1 cellular context compared by ENCODE assay signal in the genomic region with DNA sequence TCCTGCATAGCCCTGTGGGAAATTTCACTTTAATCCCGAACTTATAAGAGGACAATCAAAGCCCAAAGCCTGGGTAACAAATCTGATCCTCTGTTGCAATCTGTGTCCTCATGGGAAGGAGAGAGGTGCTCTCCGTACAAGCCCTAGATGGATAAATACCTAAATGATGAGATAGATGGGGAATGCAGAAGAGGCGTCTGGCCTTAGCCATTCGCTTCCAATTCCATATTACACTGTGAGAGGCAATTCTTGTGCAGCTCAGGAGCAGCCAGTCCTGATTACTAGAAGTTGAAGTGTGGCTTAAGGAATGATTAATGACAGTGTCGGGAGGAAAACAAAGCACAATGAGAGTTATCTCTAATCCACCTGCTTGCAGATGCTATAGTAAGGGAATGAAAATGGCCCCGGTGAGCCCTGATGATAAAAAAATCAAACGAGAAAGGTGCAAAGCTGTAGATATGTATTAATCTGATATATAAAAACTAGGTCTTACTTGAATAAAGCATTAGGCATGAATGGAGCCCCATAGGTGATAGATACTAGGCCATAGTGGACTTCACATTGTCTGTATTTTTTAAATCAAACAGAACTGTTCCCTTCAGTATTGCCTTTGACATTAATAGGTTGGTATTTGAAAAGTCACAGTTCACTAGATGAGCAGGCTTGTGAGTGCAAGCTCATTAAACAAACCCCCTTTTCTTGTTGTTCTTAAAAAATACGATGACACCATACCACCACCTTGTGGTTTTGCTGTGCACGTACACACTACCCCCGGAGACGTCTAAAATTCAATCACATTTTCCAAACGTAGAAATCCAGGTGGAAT.
TF ChIP-seq lines count a peak whose summit lies in the region.

No MANE protein-coding gene starts in this region.

TF ChIP-seq in SK-N-SH, 30 proteins besides CTCF, POLR2A, EP300 and RAD21 (continued from another document):
- TF ChIP-seq, protein P1, sequence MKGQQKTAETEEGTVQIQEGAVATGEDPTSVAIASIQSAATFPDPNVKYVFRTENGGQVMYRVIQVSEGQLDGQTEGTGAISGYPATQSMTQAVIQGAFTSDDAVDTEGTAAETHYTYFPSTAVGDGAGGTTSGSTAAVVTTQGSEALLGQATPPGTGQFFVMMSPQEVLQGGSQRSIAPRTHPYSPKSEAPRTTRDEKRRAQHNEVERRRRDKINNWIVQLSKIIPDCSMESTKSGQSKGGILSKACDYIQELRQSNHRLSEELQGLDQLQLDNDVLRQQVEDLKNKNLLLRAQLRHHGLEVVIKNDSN (IDR thresholded peaks at IDR 0.05; ENCODE audit: borderline replicate concordance, low read depth) = no peak
- TF ChIP-seq CHD2 (IDR thresholded peaks at IDR 0.05; ENCODE audit: low read length, partially characterized antibody) = no peak
- TF ChIP-seq ELF1 (IDR thresholded peaks at IDR 0.05) = no peak
- TF ChIP-seq FOSL2 (IDR thresholded peaks at IDR 0.05; ENCODE audit: borderline replicate concordance, low read depth) = no peak
- TF ChIP-seq, protein P2, sequence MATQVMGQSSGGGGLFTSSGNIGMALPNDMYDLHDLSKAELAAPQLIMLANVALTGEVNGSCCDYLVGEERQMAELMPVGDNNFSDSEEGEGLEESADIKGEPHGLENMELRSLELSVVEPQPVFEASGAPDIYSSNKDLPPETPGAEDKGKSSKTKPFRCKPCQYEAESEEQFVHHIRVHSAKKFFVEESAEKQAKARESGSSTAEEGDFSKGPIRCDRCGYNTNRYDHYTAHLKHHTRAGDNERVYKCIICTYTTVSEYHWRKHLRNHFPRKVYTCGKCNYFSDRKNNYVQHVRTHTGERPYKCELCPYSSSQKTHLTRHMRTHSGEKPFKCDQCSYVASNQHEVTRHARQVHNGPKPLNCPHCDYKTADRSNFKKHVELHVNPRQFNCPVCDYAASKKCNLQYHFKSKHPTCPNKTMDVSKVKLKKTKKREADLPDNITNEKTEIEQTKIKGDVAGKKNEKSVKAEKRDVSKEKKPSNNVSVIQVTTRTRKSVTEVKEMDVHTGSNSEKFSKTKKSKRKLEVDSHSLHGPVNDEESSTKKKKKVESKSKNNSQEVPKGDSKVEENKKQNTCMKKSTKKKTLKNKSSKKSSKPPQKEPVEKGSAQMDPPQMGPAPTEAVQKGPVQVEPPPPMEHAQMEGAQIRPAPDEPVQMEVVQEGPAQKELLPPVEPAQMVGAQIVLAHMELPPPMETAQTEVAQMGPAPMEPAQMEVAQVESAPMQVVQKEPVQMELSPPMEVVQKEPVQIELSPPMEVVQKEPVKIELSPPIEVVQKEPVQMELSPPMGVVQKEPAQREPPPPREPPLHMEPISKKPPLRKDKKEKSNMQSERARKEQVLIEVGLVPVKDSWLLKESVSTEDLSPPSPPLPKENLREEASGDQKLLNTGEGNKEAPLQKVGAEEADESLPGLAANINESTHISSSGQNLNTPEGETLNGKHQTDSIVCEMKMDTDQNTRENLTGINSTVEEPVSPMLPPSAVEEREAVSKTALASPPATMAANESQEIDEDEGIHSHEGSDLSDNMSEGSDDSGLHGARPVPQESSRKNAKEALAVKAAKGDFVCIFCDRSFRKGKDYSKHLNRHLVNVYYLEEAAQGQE (IDR thresholded peaks at IDR 0.05; ENCODE audit: low read depth, low read length) = no peak
- peak; percentile 19; the same call in 1 of the 2 replicates for TF ChIP-seq JUND (IDR thresholded peaks at IDR 0.05)
- no peak for TF ChIP-seq YY1 (IDR thresholded peaks at IDR 0.05; ENCODE audit: low read depth)
- peak; percentile 22; the same call in 1 of the 2 replicates for TF ChIP-seq TAF1 (IDR thresholded peaks at IDR 0.05; ENCODE audit: borderline replicate concordance, low read depth, low read length)
- TF ChIP-seq POLR2AphosphoS5 (IDR thresholded peaks at IDR 0.05; ENCODE audit: low read depth, low read length) = peak; percentile 57; the same call in 1 of the 2 replicates
- TF ChIP-seq RFX5 (IDR thresholded peaks at IDR 0.05; ENCODE audit: low read length) = 0 out of 2 replicates have a peak, but pooled peaks have one; percentile 42
- TF ChIP-seq SMC3 (IDR thresholded peaks at IDR 0.05; ENCODE audit: low read depth, low read length) = peak; percentile 83
